Comparison of ENCODE assay signal across 6 cellular contexts in genomic region chr5:3809455-3809854, GRCh38.
"Had no signal": no experiment of that assay in that cellular context is flagged by ENCODE, and none has a peak within 500 bp of the region (broad histone marks: within the 10 kb centered on the region; RNA-seq: fewer than 3 reads in every experiment).

No MANE protein-coding gene starts in this region.

- ATAC-seq: GM23338, HCT116, K562 had no signal

- H2AFZ ChIP-seq: GM23338 had no signal

- H3K4me2 ChIP-seq: GM23338 had no signal

- H3K4me3 ChIP-seq: GM23338, K562 had no signal

- DNase-seq: H9, HFFc6, IMR-90 had no signal
